23 cellular contexts compared by ENCODE assay signal in the genomic region with DNA sequence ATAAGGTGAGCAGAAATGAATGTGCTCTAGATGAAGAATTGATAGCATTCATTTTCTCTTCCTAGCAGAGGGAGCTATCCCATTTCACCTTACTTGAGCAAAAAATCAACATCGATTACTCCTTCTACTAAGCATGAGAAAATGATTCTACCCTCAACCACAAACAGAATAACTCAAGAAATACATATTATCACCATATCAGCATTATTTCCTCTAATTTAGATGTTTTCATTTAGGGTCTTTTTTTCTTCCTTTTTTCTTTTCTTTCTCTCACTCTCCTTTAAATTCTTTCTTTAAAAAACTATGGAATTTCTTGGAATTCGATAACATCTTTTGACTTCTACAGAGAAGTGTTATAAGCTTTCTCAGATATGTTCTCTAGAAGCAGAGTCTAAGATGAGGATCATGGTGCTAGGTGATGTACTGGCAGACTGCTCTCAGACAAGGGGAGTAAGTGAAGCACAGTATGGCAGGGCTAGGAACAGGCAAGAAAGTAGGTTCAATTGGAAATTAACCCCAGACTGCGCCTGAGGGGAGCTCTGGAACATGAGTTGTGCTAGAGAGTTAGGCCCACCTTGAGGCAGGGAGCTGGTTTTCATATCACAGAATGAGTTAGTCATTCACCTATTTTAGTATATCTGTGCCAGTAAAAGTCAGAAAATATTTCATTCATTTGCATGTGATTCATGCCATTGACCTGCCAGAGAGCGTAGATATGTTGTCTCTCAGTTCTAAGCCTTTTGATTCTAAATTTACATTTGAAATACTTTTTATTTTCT.
DNase-seq lines count a peak whose midpoint lies in the region; ATAC-seq and TF ChIP-seq lines count a peak whose summit lies in the region.
"Had no signal": no experiment of that assay in that cellular context is flagged by ENCODE, and none has a peak within 500 bp of the region (broad histone marks: within the 10 kb centered on the region; RNA-seq: fewer than 3 reads in every experiment).

No MANE protein-coding gene starts in this region.

- H3K4me3 ChIP-seq in OCI-LY7 (ENCODE audit: low read depth, low read length, poor library complexity, severe bottlenecking) (no peak overlapping the region), left ventricle myocardium inferior (no peak overlapping the region)
- no peak overlapping the region for H3K4me3 ChIP-seq in CD4-positive, alpha-beta memory T cell (ENCODE audit: low read length in 2 of 2)
- H3K4me3 ChIP-seq: BLaER1, hepatocyte, pancreas, PC-9, suprapubic skin had no signal

- BruUV-seq in OCI-LY7 (replicated peaks; lab: Mats Ljungman, UMichigan), result no TSS peak

- H2AFZ ChIP-seq in OCI-LY7 (ENCODE audit: low read length), result peak overlapping the region; percentile 74; the same call in 1 of the 2 replicates
- H2AFZ ChIP-seq: hepatocyte, PC-9 had no signal

- H3K27me3 Mint-ChIP-seq in activated CD4-positive, alpha-beta T cell treated with anti-CD3 and anti-CD28 coated beads, Interleukin-2, amount 10 ng/mL, durations not matched to agents 24 days and 14 days, result no peaks in the 10 kb centered on the region
- H3K27me3 Mint-ChIP-seq in CD4-positive, alpha-beta memory T cell, result peaks cover 2 to 3% of the 10 kb centered on the region in 2 donors

- H3K27me3 ChIP-seq in CD4-positive, alpha-beta memory T cell (ENCODE audit: insufficient read depth, low read length), result no peaks in the 10 kb centered on the region
- no peaks in the 10 kb centered on the region for H3K27me3 ChIP-seq in left ventricle myocardium inferior (ENCODE audit: low read depth)
- H3K27me3 ChIP-seq: BLaER1, hepatocyte, pancreas, suprapubic skin had no signal

- peaks cover 22% of the 10 kb centered on the region for H3K4me1 ChIP-seq in OCI-LY7 (ENCODE audit: insufficient read depth, low read length, poor library complexity, severe bottlenecking)
- no peaks in the 10 kb centered on the region for H3K4me1 ChIP-seq in CD4-positive, alpha-beta memory T cell (ENCODE audit: insufficient read depth, low read length)
- no peaks in the 10 kb centered on the region for H3K4me1 ChIP-seq in left ventricle myocardium inferior
- H3K4me1 ChIP-seq: BLaER1, pancreas, suprapubic skin had no signal

- POLR2A ChIA-PET in OCI-LY7 (lab: Charles Lee), result interaction anchor here (1.2 kb wide), 1 partner anchor 10 kb away, joined by 4 read pairs; no protein-coding TSS in a partner anchor
- POLR2A ChIA-PET in CD4-positive, alpha-beta memory T cell (lab: Charles Lee; ENCODE audit: partially characterized antibody), result no interaction called here

- no peak overlapping the region for H3K27ac ChIP-seq in OCI-LY7 (ENCODE audit: low read depth, low read length, poor library complexity, severe bottlenecking)
- H3K27ac ChIP-seq in CD4-positive, alpha-beta memory T cell (ENCODE audit: low read depth, low read length), result no peak overlapping the region
- no peak overlapping the region for H3K27ac ChIP-seq in left ventricle myocardium inferior (replicated peaks)
- H3K27ac ChIP-seq: BLaER1, hepatocyte, pancreas, PC-9 had no signal

- no peaks in the 10 kb centered on the region for H4K20me1 ChIP-seq in OCI-LY7 (ENCODE audit: insufficient read depth, low read length)
- H4K20me1 ChIP-seq: BLaER1 had no signal

- H3K36me3 ChIP-seq in OCI-LY7 (ENCODE audit: insufficient read depth, low read length), result peaks cover 4% of the 10 kb centered on the region; the same call in 1 of the 2 replicates
- H3K36me3 ChIP-seq in CD4-positive, alpha-beta memory T cell (ENCODE audit: insufficient read depth, low read length), result no peaks in the 10 kb centered on the region
- no peaks in the 10 kb centered on the region for H3K36me3 ChIP-seq in left ventricle myocardium inferior
- H3K36me3 ChIP-seq: BLaER1, pancreas, suprapubic skin had no signal

- H3K9me3 ChIP-seq in OCI-LY7 (ENCODE audit: low read length) (peaks cover 13% of the 10 kb centered on the region), left ventricle myocardium inferior (replicated peaks) (no peaks in the 10 kb centered on the region)
- H3K9me3 ChIP-seq in CD4-positive, alpha-beta memory T cell (ENCODE audit: control insufficient read depth in 1 of 2, low read length in 2 of 2), result no peaks in the 10 kb centered on the region
- H3K9me3 ChIP-seq: BLaER1, pancreas, suprapubic skin had no signal

- CTCF ChIA-PET in OCI-LY7 (lab: Charles Lee; ENCODE audit: unreplicated experiment), result no interaction called here
- CTCF ChIA-PET in CD4-positive, alpha-beta memory T cell (lab: Charles Lee; ENCODE audit: partially characterized antibody), result no interaction called here

- H3K4me1 Mint-ChIP-seq in activated CD4-positive, alpha-beta T cell treated with anti-CD3 and anti-CD28 coated beads, Interleukin-2, amount 10 ng/mL, durations not matched to agents 24 days and 14 days, result peaks cover 28% of the 10 kb centered on the region
- H3K4me1 Mint-ChIP-seq in CD4-positive, alpha-beta memory T cell, result no peaks in the 10 kb centered on the region
- H3K4me1 Mint-ChIP-seq: nephron had no signal

- H3K36me3 Mint-ChIP-seq in activated CD4-positive, alpha-beta T cell treated with anti-CD3 and anti-CD28 coated beads, Interleukin-2, amount 10 ng/mL, durations not matched to agents 24 days and 14 days (ENCODE audit: low read depth), result no peaks in the 10 kb centered on the region
- H3K36me3 Mint-ChIP-seq in CD4-positive, alpha-beta memory T cell, result no peaks in the 10 kb centered on the region

- no peak overlapping the region for H3K4me3 Mint-ChIP-seq in activated CD4-positive, alpha-beta T cell treated with anti-CD3 and anti-CD28 coated beads, Interleukin-2, amount 10 ng/mL, durations not matched to agents 24 days and 14 days
- H3K4me3 Mint-ChIP-seq in CD4-positive, alpha-beta memory T cell, result no peak overlapping the region
- H3K4me3 Mint-ChIP-seq: activated CD8-positive, alpha-beta memory T cell treated with anti-CD3 and anti-CD28 coated beads, Interleukin-2, amount 10 ng/mL, durations not matched to agents 7 days and 5 days; nephron had no signal

- TF ChIP-seq CTCF in OCI-LY7 (conservative IDR thresholded peaks at IDR 0.05; ENCODE audit: low read length) (no peak), left ventricle myocardium inferior (IDR thresholded peaks at IDR 0.05; ENCODE audit: borderline replicate concordance) (no peak)

- H3K9me3 Mint-ChIP-seq in activated CD4-positive, alpha-beta T cell treated with anti-CD3 and anti-CD28 coated beads, Interleukin-2, amount 10 ng/mL, durations not matched to agents 24 days and 14 days, result peaks cover 26% of the 10 kb centered on the region
- H3K9me3 Mint-ChIP-seq in CD4-positive, alpha-beta memory T cell, result peaks cover 0 to 2% (median 0%) of the 10 kb centered on the region in 8 donors
- H3K9me3 Mint-ChIP-seq: nephron had no signal

- no peak for ATAC-seq in HG02884 (IDR thresholded peaks at IDR 0.05; ENCODE audit: unreplicated experiment)
- ATAC-seq: activated CD8-positive, alpha-beta memory T cell treated with anti-CD3 and anti-CD28 coated beads, Interleukin-2, amount 10 ng/mL, durations not matched to agents 7 days and 5 days; pancreas; sciatic nerve had no signal

- DNase-seq in activated CD4-positive, alpha-beta T cell treated with anti-CD3 and anti-CD28 coated beads, Interleukin-2, amount 10 ng/mL, durations not matched to agents 24 days and 14 days, result no peak
- no peak for DNase-seq in activated CD4-positive, alpha-beta T cell treated with anti-CD3 and anti-CD28 coated beads, Interleukin-2, amount 50 U/mL, for 4 hours
- DNase-seq in OCI-LY7 (ENCODE audit: low spot score), result no peak
- peak; percentile 11 for DNase-seq in astrocyte of the hippocampus (ENCODE audit: low read depth, low spot score)
- peak; percentile 5 to 15 for DNase-seq in stimulated activated CD4-positive, alpha-beta T cell treated with anti-CD3 and anti-CD28 coated beads, Interleukin-4, amount 100 ng/mL, for 4 hours
- no peak for DNase-seq in CD4-positive, alpha-beta memory T cell
- DNase-seq in left ventricle myocardium inferior, result no peak
- DNase-seq: activated CD8-positive, alpha-beta memory T cell treated with anti-CD3 and anti-CD28 coated beads, Interleukin-2, amount 10 ng/mL, durations not matched to agents 7 days and 5 days; cortex of kidney; GOT3; KG1; MV-4-11; NCI-H187; NCI-H345; pancreas; PC-9; SIG-M5 had no signal

- peak overlapping the region; percentile 84 for H3K27ac Mint-ChIP-seq in activated CD4-positive, alpha-beta T cell treated with anti-CD3 and anti-CD28 coated beads, Interleukin-2, amount 10 ng/mL, durations not matched to agents 24 days and 14 days
- H3K27ac Mint-ChIP-seq in CD4-positive, alpha-beta memory T cell, result no peak overlapping the region
- H3K27ac Mint-ChIP-seq: activated CD8-positive, alpha-beta memory T cell treated with anti-CD3 and anti-CD28 coated beads, Interleukin-2, amount 10 ng/mL, durations not matched to agents 7 days and 5 days; nephron had no signal

- H3K79me2 ChIP-seq in OCI-LY7 (ENCODE audit: insufficient read depth, low read depth, low read length), result no peaks in the 10 kb centered on the region
- H3K79me2 ChIP-seq: hepatocyte had no signal

- no peak overlapping the region for H3K4me2 ChIP-seq in OCI-LY7 (ENCODE audit: low read length)
- H3K4me2 ChIP-seq: BLaER1, hepatocyte, PC-9 had no signal

- H3K9me2 ChIP-seq in OCI-LY7 (ENCODE audit: insufficient read depth, low read length), result no peaks in the 10 kb centered on the region

- intact Hi-C loops in activated CD4-positive, alpha-beta T cell treated with anti-CD3 and anti-CD28 coated beads, Interleukin-2, amount 10 ng/mL, durations not matched to agents 24 days and 14 days (cut with micrococcal nuclease), result no loop called here
- intact Hi-C loops in OCI-LY7 (cut with micrococcal nuclease; ENCODE audit: unreplicated experiment) (no loop called here), left ventricle myocardium inferior (cut with micrococcal nuclease) (no loop called here)
- intact Hi-C loops in CD4-positive, alpha-beta memory T cell (cut with micrococcal nuclease), result no loop called here

Comparison
In these comparisons a context has a peak if more than half of its experiments do, and no peak if none do; other contexts are left out.
1. DNase-seq: peak in astrocyte of the hippocampus (single experiment) and stimulated activated CD4-positive, alpha-beta T cell treated with anti-CD3 and anti-CD28 coated beads, Interleukin-4, amount 100 ng/mL, for 4 hours (2 of 2); none in activated CD4-positive, alpha-beta T cell treated with anti-CD3 and anti-CD28 coated beads, Interleukin-2, amount 10 ng/mL, durations not matched to agents 24 days and 14 days (single experiment), activated CD4-positive, alpha-beta T cell treated with anti-CD3 and anti-CD28 coated beads, Interleukin-2, amount 50 U/mL, for 4 hours (0 of 2), OCI-LY7 (single experiment), CD4-positive, alpha-beta memory T cell (0 of 5) and left ventricle myocardium inferior (single experiment).